In genomic region chr5:72160959-72161358, GRCh38 we compare ENCODE assay signal across 18 cellular contexts. TPM values are rescaled to one million over a fixed set of nuclear protein-coding genes. Genes with fewer than 3 reads are reported as not detected.
DNase-seq lines count a peak whose midpoint lies in the region; ATAC-seq and TF ChIP-seq lines count a peak whose summit lies in the region.
"Had no signal": no experiment of that assay in that cellular context is flagged by ENCODE, and none has a peak within 500 bp of the region (broad histone marks: within the 10 kb centered on the region; RNA-seq: fewer than 3 reads in every experiment).

No MANE protein-coding gene starts in this region.

- intact Hi-C loops in sciatic nerve (cut with DNase I), result no loop called here

- H3K9me3 ChIP-seq in MG63, result no peaks in the 10 kb centered on the region
- H3K9me3 ChIP-seq: spleen, testis had no signal

- peak; percentile 30 for ATAC-seq in sciatic nerve
- ATAC-seq: activated T-cell treated with anti-CD3 and anti-CD28 coated beads, Interleukin-2, amount 50 U/mL, for 4 hours; naive thymus-derived CD8-positive, alpha-beta T cell had no signal

- DNase-seq in MG63 (peak; percentile 72), fibroblast of gingiva (ENCODE audit: low read depth) (peak; percentile 47), sciatic nerve (ENCODE audit: low spot score) (no peak), DMS114 treated with DMSO at 0.1 percent for 48 hours (lab: John Stamatoyannopoulos, UW; ENCODE audit: unreplicated experiment) (no peak), NCI-H1048 (lab: John Stamatoyannopoulos, UW) (no peak), NCI-H128 (lab: John Stamatoyannopoulos, UW; ENCODE audit: unreplicated experiment) (no peak), GM20000 (ENCODE audit: low spot score) (no peak)
- DNase-seq: activated CD4-positive, alpha-beta memory T cell treated with anti-CD3 and anti-CD28 coated beads for 36 hours; activated T-cell treated with anti-CD3 and anti-CD28 coated beads, Interleukin-2, amount 50 U/mL, for 4 hours; CD4-positive, CD25-positive, alpha-beta regulatory T cell; erythroblast; naive thymus-derived CD8-positive, alpha-beta T cell; NCI-H187 treated with DMSO at 0.1 percent for 48 hours; RPMI8226; spleen; testis had no signal

- H3K36me3 ChIP-seq in ACC112 (ENCODE audit: insufficient read depth, low read length) (peaks cover 5% of the 10 kb centered on the region; the same call in 1 of the 2 replicates), MG63 (peaks cover 27% of the 10 kb centered on the region)
- H3K36me3 ChIP-seq: spleen had no signal

- H3K79me2 ChIP-seq in ACC112 (ENCODE audit: control insufficient read depth, insufficient read depth, low read length, unreplicated experiment), result peaks cover 82% of the 10 kb centered on the region
- H3K79me2 ChIP-seq: parathyroid adenoma had no signal

- H3K4me3 ChIP-seq in ACC112 (ENCODE audit: low read depth, low read length) (peak overlapping the region; percentile 17; the same call in 1 of the 2 replicates), MG63 (no peak overlapping the region)
- H3K4me3 ChIP-seq: spleen, testis had no signal

- H3K27ac ChIP-seq in ACC112 (ENCODE audit: low read depth, low read length), result peak overlapping the region; percentile 92
- H3K27ac ChIP-seq: parathyroid adenoma, spleen had no signal

- peaks cover 72% of the 10 kb centered on the region for H3K4me1 ChIP-seq in ACC112 (ENCODE audit: control insufficient read depth, insufficient read depth, low read length, unreplicated experiment)
- H3K4me1 ChIP-seq: parathyroid adenoma had no signal

- no peak overlapping the region for H2AFZ ChIP-seq in ACC112 (ENCODE audit: low read length, unreplicated experiment)
- H2AFZ ChIP-seq: parathyroid adenoma had no signal

- no peaks in the 10 kb centered on the region for H3K27me3 ChIP-seq in ACC112 (ENCODE audit: insufficient read depth, low read length)
- no peaks in the 10 kb centered on the region for H3K27me3 ChIP-seq in MG63
- H3K27me3 ChIP-seq: spleen, testis had no signal

- no peak for TF ChIP-seq CTCF in GM20000 (IDR thresholded peaks at IDR 0.05; ENCODE audit: extremely low read depth, missing control alignments)

RNA-seq across cellular contexts. Expression of gene MAP1B, which starts 53.7 kb away (rescaled TPM):
- total RNA-seq in MG63 (2014; rRNA removed; shearing (Covaris generic); ENCODE audit: low replicate concordance), result 45.2 and 52.1 TPM in 2 replicates
- total RNA-seq in sciatic nerve, result 218 TPM
- total RNA-seq: naive thymus-derived CD8-positive, alpha-beta T cell had no signal

Comparison
In these comparisons a context has a peak if more than half of its experiments do, and no peak if none do; other contexts are left out.
1. DNase-seq: peak in MG63 (single experiment) and fibroblast of gingiva (single experiment); none in sciatic nerve (single experiment), DMS114 treated with DMSO at 0.1 percent for 48 hours (single experiment), NCI-H1048 (single experiment), NCI-H128 (single experiment) and GM20000 (single experiment).